ENCODE assay signal across 21 cellular contexts in genomic region chr3:60949146-60949545, GRCh38.
"Had no signal": no experiment of that assay in that cellular context is flagged by ENCODE, and none has a peak within 500 bp of the region (broad histone marks: within the 10 kb centered on the region; RNA-seq: fewer than 3 reads in every experiment).

No MANE protein-coding gene starts in this region.

- H3K4me1 Mint-ChIP-seq: naive B cell had no signal

- H3K27me3 Mint-ChIP-seq: naive B cell had no signal

- H3K36me3 ChIP-seq: esophagus muscularis mucosa, gastroesophageal sphincter, heart right ventricle, left lung, lower lobe of right lung had no signal

- H3K4me3 Mint-ChIP-seq: mesothelial cell of epicardium, naive B cell had no signal

- H3K4me3 ChIP-seq: coronary artery, dorsolateral prefrontal cortex, esophagus muscularis mucosa, gastroesophageal sphincter, heart right ventricle, left lung, lower lobe of right lung, mucosa of descending colon had no signal

- ATAC-seq: foreskin keratinocyte, gastroesophageal sphincter, heart right ventricle, left cardiac atrium, left lung, left ventricle myocardium superior, lower lobe of right lung, mucosa of descending colon had no signal

- FAIRE-seq: colon, endothelial cell of umbilical vein, frontal cortex, keratinocyte had no signal

- H3K36me3 Mint-ChIP-seq: mesothelial cell of epicardium, naive B cell had no signal

- DNase-seq: dermis blood vessel endothelial cell; dorsolateral prefrontal cortex; effector CD4-positive, alpha-beta T cell; effector memory CD4-positive, alpha-beta T cell; foreskin keratinocyte; heart right ventricle; hippocampal formation; left cardiac atrium; left lung; left ventricle myocardium superior; lower lobe of right lung; mucosa of descending colon; naive B cell had no signal

- H3K27ac ChIP-seq: coronary artery, dorsolateral prefrontal cortex, esophagus muscularis mucosa, foreskin keratinocyte, gastroesophageal sphincter, heart right ventricle, left lung, lower lobe of right lung had no signal

- H3K4me1 ChIP-seq: esophagus muscularis mucosa, gastroesophageal sphincter, left lung, lower lobe of right lung had no signal

- H3K27me3 ChIP-seq: dorsolateral prefrontal cortex, esophagus muscularis mucosa, foreskin keratinocyte, gastroesophageal sphincter, heart right ventricle, left lung had no signal

- H3K27ac Mint-ChIP-seq: mesothelial cell of epicardium, naive B cell had no signal

- H3K9me3 ChIP-seq: esophagus muscularis mucosa, gastroesophageal sphincter, left lung, lower lobe of right lung, mucosa of descending colon had no signal
